Comparison of ENCODE assay signal across 1 cellular context in the genomic region with DNA sequence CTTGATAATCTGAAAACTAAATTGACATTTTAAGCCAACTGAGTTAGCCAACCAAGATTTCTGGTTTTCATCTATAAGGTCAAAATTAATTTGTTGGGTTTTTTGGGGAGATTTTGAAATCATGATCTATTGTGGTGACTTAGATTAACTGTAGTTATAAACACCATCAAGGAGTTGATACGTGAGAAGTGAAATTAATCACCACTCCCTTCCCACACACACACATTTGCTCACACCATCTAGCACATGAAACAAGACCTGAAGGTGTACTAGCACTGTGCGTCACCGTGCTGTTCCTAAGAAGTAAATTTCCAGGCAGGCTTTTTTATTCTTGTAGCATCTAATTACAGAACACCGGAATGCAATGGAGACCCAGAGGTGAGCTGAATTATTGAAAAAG.
TF ChIP-seq lines count a peak whose summit lies in the region.

No MANE protein-coding gene starts in this region.

TF ChIP-seq in GM12878, 131 proteins besides CTCF, POLR2A, EP300 and RAD21:
- TF ChIP-seq, protein P1, sequence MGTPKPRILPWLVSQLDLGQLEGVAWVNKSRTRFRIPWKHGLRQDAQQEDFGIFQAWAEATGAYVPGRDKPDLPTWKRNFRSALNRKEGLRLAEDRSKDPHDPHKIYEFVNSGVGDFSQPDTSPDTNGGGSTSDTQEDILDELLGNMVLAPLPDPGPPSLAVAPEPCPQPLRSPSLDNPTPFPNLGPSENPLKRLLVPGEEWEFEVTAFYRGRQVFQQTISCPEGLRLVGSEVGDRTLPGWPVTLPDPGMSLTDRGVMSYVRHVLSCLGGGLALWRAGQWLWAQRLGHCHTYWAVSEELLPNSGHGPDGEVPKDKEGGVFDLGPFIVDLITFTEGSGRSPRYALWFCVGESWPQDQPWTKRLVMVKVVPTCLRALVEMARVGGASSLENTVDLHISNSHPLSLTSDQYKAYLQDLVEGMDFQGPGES (IDR thresholded peaks at IDR 0.05) = no peak
- TF ChIP-seq IKZF2 (IDR thresholded peaks at IDR 0.05) (peak; percentile 44 to 54; a peak in 2 of 4 replicates), MXI1 (IDR thresholded peaks at IDR 0.05; ENCODE audit: low read depth, low read length) (no peak), SRF (IDR thresholded peaks at IDR 0.05; ENCODE audit: low read depth in 2 of 2, low read length in 2 of 2) (no peak), POLR2AphosphoS2 (IDR thresholded peaks at IDR 0.05; ENCODE audit: low read depth, low read length) (no peak), MEF2A (IDR thresholded peaks at IDR 0.05; ENCODE audit: insufficient read depth, low read depth, low read length) (no peak), FOXM1 (IDR thresholded peaks at IDR 0.05; ENCODE audit: low read depth, low read length) (no peak), TCF3 (IDR thresholded peaks at IDR 0.05; ENCODE audit: borderline replicate concordance, insufficient read depth, low read depth, low read length) (no peak), IKZF1 (conservative IDR thresholded peaks at IDR 0.05) (peak; percentile 50; the same call in 1 of the 2 replicates), NRF1 (conservative IDR thresholded peaks at IDR 0.05; ENCODE audit: low read depth, low read length) (no peak), NR2C2 (IDR thresholded peaks at IDR 0.05; ENCODE audit: borderline replicate concordance, control insufficient read depth, insufficient read length, low read depth) (no peak), DPF2 (IDR thresholded peaks at IDR 0.05) (peak; percentile 28), BACH1 (IDR thresholded peaks at IDR 0.05; ENCODE audit: borderline replicate concordance) (no peak), MTA2 (IDR thresholded peaks at IDR 0.05; ENCODE audit: low read depth) (peak; percentile 85), CEBPB (IDR thresholded peaks at IDR 0.05; ENCODE audit: borderline replicate concordance in 1 of 2, low read depth in 2 of 2, low read length in 2 of 2) (no peak), SREBF2 (IDR thresholded peaks at IDR 0.05; ENCODE audit: low read length) (no peak), KLF5 (IDR thresholded peaks at IDR 0.05; ENCODE audit: partially characterized antibody) (no peak), YBX1 (IDR thresholded peaks at IDR 0.05) (no peak), BCL11A (IDR thresholded peaks at IDR 0.05; ENCODE audit: low read depth, low read length) (peak; percentile 20; the same call in 1 of the 2 replicates), EED (IDR thresholded peaks at IDR 0.05; ENCODE audit: low read depth) (no peak), TCF7 (IDR thresholded peaks at IDR 0.05; ENCODE audit: borderline replicate concordance) (no peak)
- TF ChIP-seq, protein P2, sequence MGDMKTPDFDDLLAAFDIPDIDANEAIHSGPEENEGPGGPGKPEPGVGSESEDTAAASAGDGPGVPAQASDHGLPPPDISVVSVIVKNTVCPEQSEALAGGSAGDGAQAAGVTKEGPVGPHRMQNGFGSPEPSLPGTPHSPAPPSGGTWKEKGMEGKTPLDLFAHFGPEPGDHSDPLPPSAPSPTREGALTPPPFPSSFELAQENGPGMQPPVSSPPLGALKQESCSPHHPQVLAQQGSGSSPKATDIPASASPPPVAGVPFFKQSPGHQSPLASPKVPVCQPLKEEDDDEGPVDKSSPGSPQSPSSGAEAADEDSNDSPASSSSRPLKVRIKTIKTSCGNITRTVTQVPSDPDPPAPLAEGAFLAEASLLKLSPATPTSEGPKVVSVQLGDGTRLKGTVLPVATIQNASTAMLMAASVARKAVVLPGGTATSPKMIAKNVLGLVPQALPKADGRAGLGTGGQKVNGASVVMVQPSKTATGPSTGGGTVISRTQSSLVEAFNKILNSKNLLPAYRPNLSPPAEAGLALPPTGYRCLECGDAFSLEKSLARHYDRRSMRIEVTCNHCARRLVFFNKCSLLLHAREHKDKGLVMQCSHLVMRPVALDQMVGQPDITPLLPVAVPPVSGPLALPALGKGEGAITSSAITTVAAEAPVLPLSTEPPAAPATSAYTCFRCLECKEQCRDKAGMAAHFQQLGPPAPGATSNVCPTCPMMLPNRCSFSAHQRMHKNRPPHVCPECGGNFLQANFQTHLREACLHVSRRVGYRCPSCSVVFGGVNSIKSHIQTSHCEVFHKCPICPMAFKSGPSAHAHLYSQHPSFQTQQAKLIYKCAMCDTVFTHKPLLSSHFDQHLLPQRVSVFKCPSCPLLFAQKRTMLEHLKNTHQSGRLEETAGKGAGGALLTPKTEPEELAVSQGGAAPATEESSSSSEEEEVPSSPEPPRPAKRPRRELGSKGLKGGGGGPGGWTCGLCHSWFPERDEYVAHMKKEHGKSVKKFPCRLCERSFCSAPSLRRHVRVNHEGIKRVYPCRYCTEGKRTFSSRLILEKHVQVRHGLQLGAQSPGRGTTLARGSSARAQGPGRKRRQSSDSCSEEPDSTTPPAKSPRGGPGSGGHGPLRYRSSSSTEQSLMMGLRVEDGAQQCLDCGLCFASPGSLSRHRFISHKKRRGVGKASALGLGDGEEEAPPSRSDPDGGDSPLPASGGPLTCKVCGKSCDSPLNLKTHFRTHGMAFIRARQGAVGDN (IDR thresholded peaks at IDR 0.05) = peak; percentile 34; the same call in 1 of the 2 replicates
- TF ChIP-seq, protein P3, sequence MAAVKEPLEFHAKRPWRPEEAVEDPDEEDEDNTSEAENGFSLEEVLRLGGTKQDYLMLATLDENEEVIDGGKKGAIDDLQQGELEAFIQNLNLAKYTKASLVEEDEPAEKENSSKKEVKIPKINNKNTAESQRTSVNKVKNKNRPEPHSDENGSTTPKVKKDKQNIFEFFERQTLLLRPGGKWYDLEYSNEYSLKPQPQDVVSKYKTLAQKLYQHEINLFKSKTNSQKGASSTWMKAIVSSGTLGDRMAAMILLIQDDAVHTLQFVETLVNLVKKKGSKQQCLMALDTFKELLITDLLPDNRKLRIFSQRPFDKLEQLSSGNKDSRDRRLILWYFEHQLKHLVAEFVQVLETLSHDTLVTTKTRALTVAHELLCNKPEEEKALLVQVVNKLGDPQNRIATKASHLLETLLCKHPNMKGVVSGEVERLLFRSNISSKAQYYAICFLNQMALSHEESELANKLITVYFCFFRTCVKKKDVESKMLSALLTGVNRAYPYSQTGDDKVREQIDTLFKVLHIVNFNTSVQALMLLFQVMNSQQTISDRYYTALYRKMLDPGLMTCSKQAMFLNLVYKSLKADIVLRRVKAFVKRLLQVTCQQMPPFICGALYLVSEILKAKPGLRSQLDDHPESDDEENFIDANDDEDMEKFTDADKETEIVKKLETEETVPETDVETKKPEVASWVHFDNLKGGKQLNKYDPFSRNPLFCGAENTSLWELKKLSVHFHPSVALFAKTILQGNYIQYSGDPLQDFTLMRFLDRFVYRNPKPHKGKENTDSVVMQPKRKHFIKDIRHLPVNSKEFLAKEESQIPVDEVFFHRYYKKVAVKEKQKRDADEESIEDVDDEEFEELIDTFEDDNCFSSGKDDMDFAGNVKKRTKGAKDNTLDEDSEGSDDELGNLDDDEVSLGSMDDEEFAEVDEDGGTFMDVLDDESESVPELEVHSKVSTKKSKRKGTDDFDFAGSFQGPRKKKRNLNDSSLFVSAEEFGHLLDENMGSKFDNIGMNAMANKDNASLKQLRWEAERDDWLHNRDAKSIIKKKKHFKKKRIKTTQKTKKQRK (IDR thresholded peaks at IDR 0.05; ENCODE audit: low read depth, low read length) = no peak
- TF ChIP-seq, protein P4, sequence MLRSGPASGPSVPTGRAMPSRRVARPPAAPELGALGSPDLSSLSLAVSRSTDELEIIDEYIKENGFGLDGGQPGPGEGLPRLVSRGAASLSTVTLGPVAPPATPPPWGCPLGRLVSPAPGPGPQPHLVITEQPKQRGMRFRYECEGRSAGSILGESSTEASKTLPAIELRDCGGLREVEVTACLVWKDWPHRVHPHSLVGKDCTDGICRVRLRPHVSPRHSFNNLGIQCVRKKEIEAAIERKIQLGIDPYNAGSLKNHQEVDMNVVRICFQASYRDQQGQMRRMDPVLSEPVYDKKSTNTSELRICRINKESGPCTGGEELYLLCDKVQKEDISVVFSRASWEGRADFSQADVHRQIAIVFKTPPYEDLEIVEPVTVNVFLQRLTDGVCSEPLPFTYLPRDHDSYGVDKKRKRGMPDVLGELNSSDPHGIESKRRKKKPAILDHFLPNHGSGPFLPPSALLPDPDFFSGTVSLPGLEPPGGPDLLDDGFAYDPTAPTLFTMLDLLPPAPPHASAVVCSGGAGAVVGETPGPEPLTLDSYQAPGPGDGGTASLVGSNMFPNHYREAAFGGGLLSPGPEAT (IDR thresholded peaks at IDR 0.05; ENCODE audit: low read depth) = peak; percentile 69; the same call in 1 of the 2 replicates
- TF ChIP-seq, protein P5, sequence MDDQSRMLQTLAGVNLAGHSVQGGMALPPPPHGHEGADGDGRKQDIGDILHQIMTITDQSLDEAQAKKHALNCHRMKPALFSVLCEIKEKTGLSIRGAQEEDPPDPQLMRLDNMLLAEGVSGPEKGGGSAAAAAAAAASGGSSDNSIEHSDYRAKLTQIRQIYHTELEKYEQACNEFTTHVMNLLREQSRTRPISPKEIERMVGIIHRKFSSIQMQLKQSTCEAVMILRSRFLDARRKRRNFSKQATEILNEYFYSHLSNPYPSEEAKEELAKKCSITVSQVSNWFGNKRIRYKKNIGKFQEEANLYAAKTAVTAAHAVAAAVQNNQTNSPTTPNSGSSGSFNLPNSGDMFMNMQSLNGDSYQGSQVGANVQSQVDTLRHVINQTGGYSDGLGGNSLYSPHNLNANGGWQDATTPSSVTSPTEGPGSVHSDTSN (IDR thresholded peaks at IDR 0.05; ENCODE audit: insufficient replicate concordance, low read depth, low read length) = no peak
- TF ChIP-seq, protein P6, sequence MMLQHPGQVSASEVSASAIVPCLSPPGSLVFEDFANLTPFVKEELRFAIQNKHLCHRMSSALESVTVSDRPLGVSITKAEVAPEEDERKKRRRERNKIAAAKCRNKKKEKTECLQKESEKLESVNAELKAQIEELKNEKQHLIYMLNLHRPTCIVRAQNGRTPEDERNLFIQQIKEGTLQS (IDR thresholded peaks at IDR 0.05; ENCODE audit: borderline replicate concordance, extremely low read depth, low read depth, low read length) = no peak
- TF ChIP-seq, protein P7, sequence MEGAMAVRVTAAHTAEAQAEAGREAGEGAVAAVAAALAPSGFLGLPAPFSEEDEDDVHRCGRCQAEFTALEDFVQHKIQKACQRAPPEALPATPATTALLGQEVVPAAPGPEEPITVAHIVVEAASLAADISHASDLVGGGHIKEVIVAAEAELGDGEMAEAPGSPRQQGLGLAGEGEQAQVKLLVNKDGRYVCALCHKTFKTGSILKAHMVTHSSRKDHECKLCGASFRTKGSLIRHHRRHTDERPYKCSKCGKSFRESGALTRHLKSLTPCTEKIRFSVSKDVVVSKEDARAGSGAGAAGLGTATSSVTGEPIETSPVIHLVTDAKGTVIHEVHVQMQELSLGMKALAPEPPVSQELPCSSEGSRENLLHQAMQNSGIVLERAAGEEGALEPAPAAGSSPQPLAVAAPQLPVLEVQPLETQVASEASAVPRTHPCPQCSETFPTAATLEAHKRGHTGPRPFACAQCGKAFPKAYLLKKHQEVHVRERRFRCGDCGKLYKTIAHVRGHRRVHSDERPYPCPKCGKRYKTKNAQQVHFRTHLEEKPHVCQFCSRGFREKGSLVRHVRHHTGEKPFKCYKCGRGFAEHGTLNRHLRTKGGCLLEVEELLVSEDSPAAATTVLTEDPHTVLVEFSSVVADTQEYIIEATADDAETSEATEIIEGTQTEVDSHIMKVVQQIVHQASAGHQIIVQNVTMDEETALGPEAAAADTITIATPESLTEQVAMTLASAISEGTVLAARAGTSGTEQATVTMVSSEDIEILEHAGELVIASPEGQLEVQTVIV (IDR thresholded peaks at IDR 0.05; ENCODE audit: borderline replicate concordance, partially characterized antibody) = no peak
